8 cellular contexts compared by ENCODE assay signal in the genomic region with DNA sequence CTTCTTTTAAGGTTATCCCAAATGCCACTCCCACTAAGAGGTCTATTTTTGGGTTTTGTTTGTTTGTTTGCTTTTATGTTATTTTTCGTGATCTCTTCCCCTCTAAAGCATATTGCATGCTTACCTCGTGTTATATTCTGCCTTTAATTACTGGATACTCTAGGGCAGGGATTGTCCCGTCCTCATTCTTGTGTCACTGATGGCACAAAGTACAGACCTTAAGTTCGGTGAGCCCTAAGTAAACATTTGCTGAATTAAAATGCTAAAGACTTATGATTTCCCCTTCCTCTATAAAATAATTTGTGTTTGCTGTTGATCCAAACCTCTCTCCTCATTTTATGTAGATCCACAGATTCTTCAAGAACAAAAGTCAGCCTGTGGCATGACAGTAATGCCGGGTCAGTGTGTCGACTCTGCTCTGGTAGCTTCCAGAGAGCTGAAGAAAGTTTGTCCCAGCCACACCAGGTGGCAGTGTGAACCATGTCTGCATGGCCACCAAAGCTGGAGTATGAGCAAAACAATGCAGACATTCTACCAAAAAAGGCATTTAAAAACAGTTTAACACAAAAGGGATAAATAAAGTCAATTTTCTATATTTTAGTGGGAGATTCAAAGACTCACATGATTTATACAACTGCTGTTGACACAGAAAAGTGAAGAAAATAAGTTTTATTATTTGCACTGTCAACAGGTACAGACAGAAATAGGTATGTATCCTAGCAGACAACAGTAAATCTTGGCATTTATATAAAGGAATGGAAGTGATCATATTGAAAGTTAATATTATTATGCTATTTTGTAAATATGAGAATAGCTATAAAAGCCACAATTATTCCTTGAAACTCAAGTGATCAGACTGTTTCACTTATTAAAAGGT. TPM values are rescaled to one million over a fixed set of nuclear protein-coding genes. Genes with fewer than 3 reads are reported as not detected.
DNase-seq lines count a peak whose midpoint lies in the region; FAIRE-seq and TF ChIP-seq lines count a peak whose summit lies in the region.

No MANE protein-coding gene starts in this region.

- H3K27me3 ChIP-seq in brain microvascular endothelial cell (replicated peaks) (no peaks in the 10 kb centered on the region), liver (ENCODE audit: control insufficient read depth in 4 of 4, insufficient read depth in 4 of 4, low read length in 3 of 4) (no peaks in the 10 kb centered on the region)

- H3K9ac ChIP-seq in liver (ENCODE audit: low read depth in 1 of 2, low read length in 2 of 2), result no peak overlapping the region

- H3K4me3 ChIP-seq in brain microvascular endothelial cell (ENCODE audit: low read depth, low read length) (no peak overlapping the region), liver (ENCODE audit: low read depth in 1 of 3, low read length in 3 of 3) (no peak overlapping the region)

- WGBS in liver, result 19% methylated on average over 6 of the region's 6 CpGs

- H3K27ac ChIP-seq in brain microvascular endothelial cell, result no peak overlapping the region
- H3K27ac ChIP-seq in liver (ENCODE audit: low read depth in 1 of 2, low read length in 2 of 2), result no peak overlapping the region

- H3K9me3 ChIP-seq in liver (ENCODE audit: control insufficient read depth in 4 of 4, low read length in 3 of 4), result no peaks in the 10 kb centered on the region

- H3K36me3 ChIP-seq in brain microvascular endothelial cell (replicated peaks) (no peaks in the 10 kb centered on the region), liver (ENCODE audit: control insufficient read depth in 4 of 4, insufficient read depth in 3 of 4, low read depth in 1 of 4, low read length in 3 of 4) (no peaks in the 10 kb centered on the region)

- DNase-seq in AG09319 (ENCODE audit: extremely low read depth, low read depth), result no peak
- DNase-seq in NCI-H1930 (lab: John Stamatoyannopoulos, UW), result peak; percentile 10 to 15
- DNase-seq in brain microvascular endothelial cell, result peak; percentile 48
- no peak for DNase-seq in GM19240 (ENCODE audit: insufficient read length, low spot score)
- no peak for DNase-seq in NCI-H2196 (lab: John Stamatoyannopoulos, UW; ENCODE audit: unreplicated experiment)
- no peak for DNase-seq in activated CD8-positive, alpha-beta memory T cell treated with anti-CD3 and anti-CD28 coated beads, Interleukin-2, amount 50 U/mL, for 4 hours

- H3K4me1 ChIP-seq in liver (ENCODE audit: control insufficient read depth in 4 of 4, insufficient read depth in 4 of 4, low read length in 3 of 4), result no peaks in the 10 kb centered on the region

- TF ChIP-seq CTCF in AG09319 (IDR thresholded peaks at IDR 0.05; ENCODE audit: low read depth, low read length), result peak; percentile 10
- peak; percentile 77 for TF ChIP-seq CTCF in brain microvascular endothelial cell (IDR thresholded peaks at IDR 0.05; ENCODE audit: low read depth, low read length, missing control alignments)
- peak; percentile 52 for TF ChIP-seq CTCF in liver (IDR thresholded peaks at IDR 0.05; ENCODE audit: low read depth, low read length, missing input control)

- in situ Hi-C loops in brain microvascular endothelial cell (cut with HindIII; ENCODE audit: low pct_ligation_motif_present, low sequenced_read_pairs), result no loop called here

- peak; percentile 85 to 90 for TF ChIP-seq RAD21 in liver (IDR thresholded peaks at IDR 0.05)

- peak; percentile 63 for FAIRE-seq in G401.6 (lab: Jason Lieb, UNC)

TF ChIP-seq in liver, 16 proteins besides CTCF, POLR2A, EP300 and RAD21:
- peak; percentile 23 for TF ChIP-seq SP1 (IDR thresholded peaks at IDR 0.05)
- peak; percentile 20 to 21 for TF ChIP-seq RXRA (IDR thresholded peaks at IDR 0.05)
- peak; percentile 17 for TF ChIP-seq REST (IDR thresholded peaks at IDR 0.05)
- no peak for TF ChIP-seq ATF3 (IDR thresholded peaks at IDR 0.05)
- TF ChIP-seq MAX (IDR thresholded peaks at IDR 0.05), result peak; percentile 63
- TF ChIP-seq, protein P1, sequence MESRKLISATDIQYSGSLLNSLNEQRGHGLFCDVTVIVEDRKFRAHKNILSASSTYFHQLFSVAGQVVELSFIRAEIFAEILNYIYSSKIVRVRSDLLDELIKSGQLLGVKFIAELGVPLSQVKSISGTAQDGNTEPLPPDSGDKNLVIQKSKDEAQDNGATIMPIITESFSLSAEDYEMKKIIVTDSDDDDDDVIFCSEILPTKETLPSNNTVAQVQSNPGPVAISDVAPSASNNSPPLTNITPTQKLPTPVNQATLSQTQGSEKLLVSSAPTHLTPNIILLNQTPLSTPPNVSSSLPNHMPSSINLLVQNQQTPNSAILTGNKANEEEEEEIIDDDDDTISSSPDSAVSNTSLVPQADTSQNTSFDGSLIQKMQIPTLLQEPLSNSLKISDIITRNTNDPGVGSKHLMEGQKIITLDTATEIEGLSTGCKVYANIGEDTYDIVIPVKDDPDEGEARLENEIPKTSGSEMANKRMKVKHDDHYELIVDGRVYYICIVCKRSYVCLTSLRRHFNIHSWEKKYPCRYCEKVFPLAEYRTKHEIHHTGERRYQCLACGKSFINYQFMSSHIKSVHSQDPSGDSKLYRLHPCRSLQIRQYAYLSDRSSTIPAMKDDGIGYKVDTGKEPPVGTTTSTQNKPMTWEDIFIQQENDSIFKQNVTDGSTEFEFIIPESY (IDR thresholded peaks at IDR 0.05), result no peak
- no peak for TF ChIP-seq TAF1 (conservative IDR thresholded peaks at IDR 0.05)
- TF ChIP-seq EGR1 (IDR thresholded peaks at IDR 0.05; ENCODE audit: low read depth in 2 of 2), result no peak
- TF ChIP-seq HNF4G (IDR thresholded peaks at IDR 0.05), result no peak
- peak; percentile 42 to 61 for TF ChIP-seq HNF4A (conservative IDR thresholded peaks at IDR 0.05)
- TF ChIP-seq FOXA2 (IDR thresholded peaks at IDR 0.05), result no peak
- TF ChIP-seq FOXA1 (IDR thresholded peaks at IDR 0.05), result no peak
- TF ChIP-seq NR2F2 (IDR thresholded peaks at IDR 0.05), result no peak
- TF ChIP-seq GABPA (IDR thresholded peaks at IDR 0.05 in 1 of 2, conservative IDR thresholded peaks at IDR 0.05 in 1 of 2), result peak in 1 of 2 donors; percentile 21
- TF ChIP-seq YY1 (IDR thresholded peaks at IDR 0.05), result peak; percentile 62

RNA-seq across cellular contexts. Expression of gene POC5, which starts 17.9 kb away (rescaled TPM):
- 1 to 10 TPM; 6.4 to 6.7 TPM for total RNA-seq in liver
- 1 to 10 TPM; 2.3 to 3.7 TPM for polyA plus RNA-seq in liver

Comparison
In these comparisons a context has a peak if more than half of its experiments do, and no peak if none do; other contexts are left out.
1. DNase-seq: peak in NCI-H1930 (2 of 2) and brain microvascular endothelial cell (single experiment); none in AG09319 (single experiment), GM19240 (single experiment), NCI-H2196 (single experiment) and activated CD8-positive, alpha-beta memory T cell treated with anti-CD3 and anti-CD28 coated beads, Interleukin-2, amount 50 U/mL, for 4 hours (single experiment).
2. CTCF ChIP-seq: peak in every context shown above with its lines; median percentile 77 in brain microvascular endothelial cell; 52 in liver; 10 in AG09319.